Comparison of ENCODE assay signal across 8 cellular contexts in the genomic region with DNA sequence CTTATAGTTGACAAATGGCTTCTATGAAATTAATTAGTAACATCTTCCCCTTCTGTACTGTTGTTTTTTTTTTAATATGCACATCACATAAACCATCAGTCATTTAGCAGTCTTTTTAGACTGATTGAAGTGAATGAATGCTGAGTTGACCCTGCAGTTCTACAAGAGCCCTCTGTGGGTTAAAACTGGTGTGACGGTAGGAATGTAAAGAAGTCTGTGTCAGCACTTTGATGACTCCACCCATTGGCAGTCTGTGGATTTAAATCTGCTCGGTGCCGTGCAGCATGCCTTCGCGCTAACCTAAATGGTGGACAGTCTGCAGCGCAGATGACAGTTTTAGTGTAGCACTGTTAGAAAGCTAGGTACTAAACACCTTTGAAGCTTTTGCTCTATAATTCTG. TPM values are rescaled to one million over a fixed set of nuclear protein-coding genes. Genes with fewer than 3 reads are reported as not detected.
A peak's percentile ranks its signal among the peaks of the same experiment; 100 is the strongest.
DNase-seq lines count a peak whose midpoint lies in the region; ATAC-seq, FAIRE-seq and TF ChIP-seq lines count a peak whose summit lies in the region.

No MANE protein-coding gene starts in this region.

- H3K36me3 ChIP-seq in kidney (ENCODE audit: control insufficient read depth in 1 of 2, insufficient read depth in 2 of 2, low read length in 2 of 2): peaks cover 3 to 5% of the 10 kb centered on the region in 2 donors

- peak; percentile 30 for TF ChIP-seq CTCF in astrocyte of the cerebellum (IDR thresholded peaks at IDR 0.05; ENCODE audit: low read depth, low read length, missing control alignments)
- peak; percentile 18 for TF ChIP-seq CTCF in mesothelial cell of epicardium (IDR thresholded peaks at IDR 0.05; ENCODE audit: unreplicated experiment)
- TF ChIP-seq CTCF in kidney (IDR thresholded peaks at IDR 0.05; ENCODE audit: borderline replicate concordance, extremely low read depth, insufficient read depth): no peak

- intact Hi-C loops in kidney (cut with DNase I): no loop called here

- H3K27ac Mint-ChIP-seq in mesothelial cell of epicardium: peak overlapping the region; percentile 88

- H3K4me3 Mint-ChIP-seq in mesothelial cell of epicardium: peak overlapping the region; percentile 28

- in situ Hi-C loops in astrocyte of the cerebellum (cut with HindIII; ENCODE audit: low sequenced_read_pairs): no loop called here

- no peak overlapping the region for H3K27ac ChIP-seq in kidney (ENCODE audit: low read depth in 2 of 2, low read length in 2 of 2)

- no peak for FAIRE-seq in kidney (lab: Jason Lieb, UNC)

- no peak overlapping the region for H3K4me3 ChIP-seq in astrocyte of the cerebellum (ENCODE audit: low read depth, low read length)
- no peak overlapping the region for H3K4me3 ChIP-seq in kidney (ENCODE audit: low read length in 2 of 2)

- peaks cover 0 to 15% of the 10 kb centered on the region in 2 donors for H3K4me1 ChIP-seq in kidney (ENCODE audit: control insufficient read depth in 1 of 2, insufficient read depth in 1 of 2, low read depth in 1 of 2, low read length in 2 of 2)

- peaks cover 32% of the 10 kb centered on the region for H3K4me1 Mint-ChIP-seq in mesothelial cell of epicardium

- peak; percentile 7 for DNase-seq in NCI-H510A treated with DMSO at 0.1 percent for 48 hours (lab: John Stamatoyannopoulos, UW)
- DNase-seq in NCI-H510A (lab: John Stamatoyannopoulos, UW): no peak
- DNase-seq in HuH-7 (ENCODE audit: low spot score): peak; percentile 41
- DNase-seq in astrocyte of the cerebellum (ENCODE audit: low read depth): peak; percentile 12
- no peak for DNase-seq in mesothelial cell of epicardium (ENCODE audit: low spot score in 2 of 2, unreplicated experiment in 2 of 2)
- no peak for DNase-seq in kidney
- no peak for DNase-seq in activated effector memory CD4-positive, alpha-beta T cell treated with anti-CD3 and anti-CD28 coated beads, Interleukin-2, amount 50 U/mL, for 16 hours

- no peaks in the 10 kb centered on the region for H3K9me3 ChIP-seq in kidney (ENCODE audit: control insufficient read depth in 1 of 2, low read length in 2 of 2)

- ATAC-seq in GM19324 (IDR thresholded peaks at IDR 0.05; ENCODE audit: low FRiP score, unreplicated experiment): no peak

- peaks cover 8% of the 10 kb centered on the region for H3K36me3 Mint-ChIP-seq in mesothelial cell of epicardium

- H3K9ac ChIP-seq in kidney (ENCODE audit: low read length in 2 of 2): no peak overlapping the region

- H3K9me3 Mint-ChIP-seq in mesothelial cell of epicardium: no peaks in the 10 kb centered on the region

- no peaks in the 10 kb centered on the region for H3K27me3 Mint-ChIP-seq in mesothelial cell of epicardium (ENCODE audit: low read depth)

RNA-seq across cellular contexts. Expression of a gene that starts 3.1 kb away (rescaled TPM):
- total RNA-seq in mesothelial cell of epicardium (26.6 to 27.9 TPM (median 27.0 TPM) in 3 replicates), kidney (21.0 TPM)
- polyA plus RNA-seq in kidney (ENCODE audit: insufficient read depth, low read depth, low replicate concordance): 3.7 TPM

RNA-seq across cellular contexts. Expression of a gene that starts 3.6 kb away (rescaled TPM):
- total RNA-seq in mesothelial cell of epicardium: 21.1 to 23.1 TPM (median 22.9 TPM) in 3 replicates
- total RNA-seq in kidney: 27.6 TPM
- polyA plus RNA-seq in kidney (ENCODE audit: insufficient read depth, low read depth, low replicate concordance): 6.4 TPM

Comparison
In these comparisons a context has a peak if more than half of its experiments do, and no peak if none do; other contexts are left out.
1. DNase-seq: peak in NCI-H510A treated with DMSO at 0.1 percent for 48 hours (single experiment), HuH-7 (single experiment) and astrocyte of the cerebellum (single experiment); none in NCI-H510A (single experiment), mesothelial cell of epicardium (0 of 2), kidney (single experiment) and activated effector memory CD4-positive, alpha-beta T cell treated with anti-CD3 and anti-CD28 coated beads, Interleukin-2, amount 50 U/mL, for 16 hours (single experiment).